1 cellular context compared by ENCODE assay signal in genomic region chr3:179673522-179673921, GRCh38.
TF ChIP-seq lines count a peak whose summit lies in the region.

No MANE protein-coding gene starts in this region.

TF ChIP-seq in WTC11, 78 proteins besides CTCF, POLR2A, EP300 and RAD21 (continued from another document):
- TF ChIP-seq AFF4 (CRISPR knock-in tag; IDR thresholded peaks at IDR 0.05; ENCODE audit: borderline replicate concordance), result no peak
- TF ChIP-seq KAT7 (CRISPR knock-in tag; IDR thresholded peaks at IDR 0.05; ENCODE audit: borderline replicate concordance), result no peak
- TF ChIP-seq ZNF219 (CRISPR knock-in tag; IDR thresholded peaks at IDR 0.05; ENCODE audit: borderline replicate concordance), result no peak
- TF ChIP-seq ZNF671 (CRISPR knock-in tag; IDR thresholded peaks at IDR 0.05), result no peak
- TF ChIP-seq PRDM15 (CRISPR knock-in tag; IDR thresholded peaks at IDR 0.05), result no peak
- no peak for TF ChIP-seq GABPB1 (CRISPR knock-in tag; IDR thresholded peaks at IDR 0.05)
- TF ChIP-seq USF2 (CRISPR knock-in tag; IDR thresholded peaks at IDR 0.05), result no peak
- no peak for TF ChIP-seq NR2C2 (CRISPR knock-in tag; IDR thresholded peaks at IDR 0.05)
- no peak for TF ChIP-seq NR1H2 (CRISPR knock-in tag; IDR thresholded peaks at IDR 0.05)
- TF ChIP-seq PRRX2 (CRISPR knock-in tag; IDR thresholded peaks at IDR 0.05), result no peak
- TF ChIP-seq JAZF1 (CRISPR knock-in tag; IDR thresholded peaks at IDR 0.05), result no peak
- no peak for TF ChIP-seq ZNF532 (CRISPR knock-in tag; IDR thresholded peaks at IDR 0.05; ENCODE audit: borderline replicate concordance)
- no peak for TF ChIP-seq MXD4 (CRISPR knock-in tag; IDR thresholded peaks at IDR 0.05; ENCODE audit: borderline replicate concordance)
- no peak for TF ChIP-seq ZNF317 (CRISPR knock-in tag; IDR thresholded peaks at IDR 0.05; ENCODE audit: borderline replicate concordance, low read depth)
- TF ChIP-seq SMAD4 (CRISPR knock-in tag; IDR thresholded peaks at IDR 0.05), result no peak
- no peak for TF ChIP-seq TCF7 (CRISPR knock-in tag; IDR thresholded peaks at IDR 0.05; ENCODE audit: low read depth)
- no peak for TF ChIP-seq IRF2 (CRISPR knock-in tag; IDR thresholded peaks at IDR 0.05; ENCODE audit: borderline replicate concordance, low read depth)
- TF ChIP-seq ATF1 (CRISPR knock-in tag; IDR thresholded peaks at IDR 0.05), result no peak
- no peak for TF ChIP-seq HMGXB4 (CRISPR knock-in tag; IDR thresholded peaks at IDR 0.05)
